7 cellular contexts compared by ENCODE assay signal in genomic region chr1:178555613-178556012, GRCh38. TPM values are rescaled to one million over a fixed set of nuclear protein-coding genes. Genes with fewer than 3 reads are reported as not detected.
"Had no signal": no experiment of that assay in that cellular context is flagged by ENCODE, and none has a peak within 500 bp of the region (broad histone marks: within the 10 kb centered on the region; RNA-seq: fewer than 3 reads in every experiment).

No MANE protein-coding gene starts in this region.

RNA-seq across cellular contexts. Expression of gene TEX35, which starts 42.7 kb away (rescaled TPM):
- polyA plus RNA-seq: hepatocyte; immature natural killer cell; liver; lung; mammary epithelial cell; naive thymus-derived CD4-positive, alpha-beta T cell had no signal

RNA-seq across cellular contexts. Expression of gene CLEC20A, which starts 58.8 kb away (rescaled TPM):
- polyA plus RNA-seq: hepatocyte; keratinocyte; liver; mammary epithelial cell; naive thymus-derived CD4-positive, alpha-beta T cell had no signal
